ENCODE assay signal across 20 cellular contexts in genomic region chr6:15206887-15207286, GRCh38.
"Had no signal": no experiment of that assay in that cellular context is flagged by ENCODE, and none has a peak within 500 bp of the region (broad histone marks: within the 10 kb centered on the region; RNA-seq: fewer than 3 reads in every experiment).

No MANE protein-coding gene starts in this region.

- H3K27ac Mint-ChIP-seq: activated naive CD8-positive, alpha-beta T cell; activated T-cell treated with anti-CD3 and anti-CD28 coated beads, Interleukin-2, amount 50 U/mL, for 72 hours; memory B cell; naive thymus-derived CD8-positive, alpha-beta T cell; stimulated activated naive B cell treated with anti-CD40 and anti-IgM and Interleukin-4, amounts not matched to agents 10 μg/mL and 1 μg/mL and 100 μg/mL, for 72 hours had no signal

- H3K4me1 Mint-ChIP-seq: naive thymus-derived CD8-positive, alpha-beta T cell had no signal

- H3K36me3 Mint-ChIP-seq: activated naive CD8-positive, alpha-beta T cell; memory B cell; naive thymus-derived CD8-positive, alpha-beta T cell; stimulated activated naive B cell treated with anti-CD40 and anti-IgM and Interleukin-4, amounts not matched to agents 10 μg/mL and 1 μg/mL and 100 μg/mL, for 72 hours had no signal

- H3K4me3 Mint-ChIP-seq: activated naive CD8-positive, alpha-beta T cell; activated T-cell treated with anti-CD3 and anti-CD28 coated beads, Interleukin-2, amount 50 U/mL, for 72 hours; memory B cell; naive thymus-derived CD8-positive, alpha-beta T cell; stimulated activated naive B cell treated with anti-CD40 and anti-IgM and Interleukin-4, amounts not matched to agents 10 μg/mL and 1 μg/mL and 100 μg/mL, for 72 hours had no signal

- H3K9ac ChIP-seq: parathyroid adenoma had no signal

- H3K9me3 ChIP-seq: neutrophil, right lobe of liver, thoracic aorta, upper lobe of left lung had no signal

- H3K4me3 ChIP-seq: right lobe of liver, thoracic aorta, upper lobe of left lung had no signal

- H3K27ac ChIP-seq: parathyroid adenoma, right lobe of liver, thoracic aorta, upper lobe of left lung had no signal

- ATAC-seq: naive thymus-derived CD8-positive, alpha-beta T cell; right lobe of liver; stimulated activated naive B cell treated with anti-CD40 and anti-IgM and Interleukin-4, amounts not matched to agents 10 μg/mL and 1 μg/mL and 100 μg/mL, for 72 hours had no signal

- H3K27me3 ChIP-seq: neutrophil, right lobe of liver, upper lobe of left lung had no signal

- H3K9me3 Mint-ChIP-seq: memory B cell; naive thymus-derived CD8-positive, alpha-beta T cell; stimulated activated naive B cell treated with anti-CD40 and anti-IgM and Interleukin-4, amounts not matched to agents 10 μg/mL and 1 μg/mL and 100 μg/mL, for 72 hours had no signal

- H3K4me1 ChIP-seq: parathyroid adenoma, right lobe of liver, upper lobe of left lung had no signal

- H2AFZ ChIP-seq: parathyroid adenoma had no signal

- H3K79me2 ChIP-seq: parathyroid adenoma had no signal

- H3K27me3 Mint-ChIP-seq: activated naive CD8-positive, alpha-beta T cell; stimulated activated naive B cell treated with anti-CD40 and anti-IgM and Interleukin-4, amounts not matched to agents 10 μg/mL and 1 μg/mL and 100 μg/mL, for 72 hours had no signal

- FAIRE-seq: colon, frontal cortex had no signal

- H3K36me3 ChIP-seq: neutrophil, right lobe of liver, thoracic aorta, upper lobe of left lung had no signal

- DNase-seq: activated CD4-positive, alpha-beta T cell treated with anti-CD3 and anti-CD28 coated beads, Interleukin-2, amount 50 U/mL, for 4 hours; activated gamma-delta T cell; activated T-cell treated with anti-CD3 and anti-CD28 coated beads, Interleukin-2, amount 50 U/mL, for 72 hours; amniotic stem cell; erythroblast; hypothalamus; kidney glomerular epithelial cell; naive thymus-derived CD8-positive, alpha-beta T cell; right lobe of liver; stimulated activated naive B cell treated with anti-CD40 and anti-IgM and Interleukin-4, amounts not matched to agents 10 μg/mL and 1 μg/mL and 100 μg/mL, for 72 hours; T-helper 1 cell; T-helper 9 cell; upper lobe of left lung had no signal
